In the genomic region with DNA sequence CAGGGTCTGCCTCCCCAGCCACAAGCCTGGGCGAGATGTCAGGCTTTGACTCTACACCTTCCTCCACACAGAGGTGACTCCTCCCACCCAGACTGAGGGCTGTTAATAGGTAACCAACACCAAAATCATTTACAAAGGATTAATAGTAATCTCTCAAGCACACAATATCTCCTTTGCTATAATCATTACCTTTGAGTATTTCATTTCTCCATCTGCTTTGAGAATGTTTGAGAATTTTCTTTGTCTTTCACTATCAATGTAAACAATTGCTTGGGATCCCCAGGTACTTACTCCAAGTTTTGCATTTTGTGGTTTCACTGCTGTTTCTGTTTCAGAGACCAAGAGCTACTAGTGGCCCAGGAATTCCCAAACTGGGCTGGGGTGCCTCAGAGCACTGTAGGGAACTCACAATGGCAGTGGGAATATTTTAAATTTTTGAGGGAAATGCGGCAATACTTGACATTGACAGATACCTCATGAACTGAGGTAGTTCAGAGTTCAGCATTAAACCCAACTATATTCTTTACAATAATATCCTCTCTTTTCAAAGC, we compare ENCODE assay signal across 10 cellular contexts.
DNase-seq lines count a peak whose midpoint lies in the region; ATAC-seq, FAIRE-seq and TF ChIP-seq lines count a peak whose summit lies in the region.
"Had no signal": no experiment of that assay in that cellular context is flagged by ENCODE, and none has a peak within 500 bp of the region (broad histone marks: within the 10 kb centered on the region; RNA-seq: fewer than 3 reads in every experiment).

No MANE protein-coding gene starts in this region.

- intact Hi-C loops in pancreas (cut with DNase I) (no loop called here), tibial artery (cut with DNase I; ENCODE audit: low total_unique reads) (no loop called here), PC-9 (cut with micrococcal nuclease; ENCODE audit: unreplicated experiment) (no loop called here)

- H3K4me3 ChIP-seq in pancreas (no peak overlapping the region), tibial artery (no peak overlapping the region), PC-9 (no peak overlapping the region)

- peak; percentile 87 for FAIRE-seq in GM19239 (lab: Jason Lieb, UNC)
- FAIRE-seq in pancreas (lab: Jason Lieb, UNC): no peak

- no peaks in the 10 kb centered on the region for H4K20me1 ChIP-seq in PC-9 (ENCODE audit: insufficient read depth)

- ATAC-seq in HG02759 (IDR thresholded peaks at IDR 0.05; ENCODE audit: unreplicated experiment): peak; percentile 83
- peak; percentile 72 to 97 (median 86) for ATAC-seq in pancreas

- H3K9me2 ChIP-seq in PC-9 (ENCODE audit: insufficient read depth): no peaks in the 10 kb centered on the region

- POLR2A ChIA-PET in PC-9 (lab: Charles Lee; ENCODE audit: unreplicated experiment): no interaction called here

- H3F3A ChIP-seq in PC-9 (ENCODE audit: insufficient read depth, low read depth): 0 out of 2 replicates have a peak, but pooled peaks cover under 1% of the 10 kb centered on the region

- no peaks in the 10 kb centered on the region for H3K79me2 ChIP-seq in PC-9 (ENCODE audit: low read depth)

- WGBS in pancreas, 2 donors: 30 to 36% methylated on average over 2 of the region's 2 CpGs

- DNase-seq in GM19239 (ENCODE audit: insufficient read length, low spot score) (peak; percentile 59), HT-29 (ENCODE audit: low spot score) (peak; percentile 5), pancreas (peak in 3 of 6 donors; percentile 16 to 36 (median 33)), NCI-H1417 treated with DMSO at 0.1 percent for 48 hours (lab: John Stamatoyannopoulos, UW) (no peak), tibial artery (no peak), PC-9 (no peak)
- DNase-seq in activated effector memory CD4-positive, alpha-beta T cell treated with anti-CD3 and anti-CD28 coated beads, Interleukin-2, amount 50 U/mL, for 16 hours: no peak
- DNase-seq: caudate nucleus, NCI-H2171 had no signal

- H3K27ac ChIP-seq in pancreas (peak overlapping the region in 1 of 4 donors; percentile 0), tibial artery (no peak overlapping the region), PC-9 (no peak overlapping the region)

- H3K4me1 ChIP-seq in pancreas (peaks cover 0 to 5% (median 0%) of the 10 kb centered on the region in 3 donors), tibial artery (no peaks in the 10 kb centered on the region), PC-9 (replicated peaks; ENCODE audit: insufficient read depth) (0 out of 2 replicates have a peak, but pooled peaks cover under 1% of the 10 kb centered on the region)

- no peak for TF ChIP-seq CTCF in pancreas (IDR thresholded peaks at IDR 0.05)
- no peak for TF ChIP-seq CTCF in tibial artery (IDR thresholded peaks at IDR 0.05)
- no peak for TF ChIP-seq CTCF in PC-9 (conservative IDR thresholded peaks at IDR 0.05)

- H3K27me3 ChIP-seq in pancreas (no peaks in the 10 kb centered on the region), tibial artery (no peaks in the 10 kb centered on the region), PC-9 (ENCODE audit: insufficient read depth, low read depth) (0 out of 2 replicates have a peak, but pooled peaks cover 2% of the 10 kb centered on the region)

- no peak overlapping the region for H2AFZ ChIP-seq in PC-9

- no peak overlapping the region for H3K4me2 ChIP-seq in PC-9

- H3K9me3 ChIP-seq in pancreas (no peaks in the 10 kb centered on the region), tibial artery (no peaks in the 10 kb centered on the region), PC-9 (ENCODE audit: insufficient read depth, low read depth) (no peaks in the 10 kb centered on the region)

- no TSS peak for BruUV-seq in PC-9 (replicated peaks; lab: Mats Ljungman, UMichigan)

- CTCF ChIA-PET in PC-9 (lab: Charles Lee): no interaction called here

- H3K36me3 ChIP-seq in pancreas (no peaks in the 10 kb centered on the region), tibial artery (no peaks in the 10 kb centered on the region), PC-9 (ENCODE audit: low read depth) (no peaks in the 10 kb centered on the region)

Comparison
In these comparisons a context has a peak if more than half of its experiments do, and no peak if none do; other contexts are left out.
1. DNase-seq: peak in GM19239 (single experiment) and HT-29 (single experiment); none in NCI-H1417 treated with DMSO at 0.1 percent for 48 hours (single experiment), tibial artery (0 of 2), PC-9 (0 of 2) and activated effector memory CD4-positive, alpha-beta T cell treated with anti-CD3 and anti-CD28 coated beads, Interleukin-2, amount 50 U/mL, for 16 hours (single experiment).